In the genomic region with DNA sequence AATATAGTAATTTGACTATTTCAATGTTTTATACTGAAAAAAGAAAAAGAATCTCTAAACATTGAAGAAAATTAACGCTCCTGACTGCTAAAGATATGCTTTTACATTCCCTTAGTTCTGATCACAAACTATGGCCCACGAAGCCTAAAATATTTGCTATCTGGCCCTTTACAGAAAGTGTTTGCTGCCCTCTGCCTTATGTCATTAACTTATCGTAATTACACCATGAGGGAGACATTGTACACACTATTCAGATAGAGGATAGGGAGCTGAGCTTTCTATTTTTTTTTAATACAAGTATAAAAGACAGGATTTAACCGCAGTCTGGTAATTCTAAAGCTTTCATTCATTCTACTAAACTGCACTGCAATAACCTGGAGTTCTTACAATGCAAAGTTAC, we compare ENCODE assay signal across 28 cellular contexts.
"Had no signal": no experiment of that assay in that cellular context is flagged by ENCODE, and none has a peak within 500 bp of the region (broad histone marks: within the 10 kb centered on the region; RNA-seq: fewer than 3 reads in every experiment).

No MANE protein-coding gene starts in this region.

- H3K36me3 Mint-ChIP-seq: activated naive CD8-positive, alpha-beta T cell treated with anti-CD3 and anti-CD28 coated beads, Interleukin-2, amount 10 ng/mL, durations not matched to agents 7 days and 5 days; T-cell had no signal

- H3K9me3 ChIP-seq: adrenal gland had no signal

- H3K27me3 ChIP-seq: adrenal gland had no signal

- FAIRE-seq: K562, RCC 7860 had no signal

- H3K27ac ChIP-seq: adrenal gland, SK-N-MC, WERI-Rb-1 had no signal

- H3K27me3 Mint-ChIP-seq: activated CD8-positive, alpha-beta T cell treated with anti-CD3 and anti-CD28 coated beads for 36 hours; activated naive CD8-positive, alpha-beta T cell treated with anti-CD3 and anti-CD28 coated beads, Interleukin-2, amount 10 ng/mL, durations not matched to agents 7 days and 5 days; T-cell had no signal

- H3K4me1 Mint-ChIP-seq: activated CD4-positive, alpha-beta T cell treated with anti-CD3 and anti-CD28 coated beads for 36 hours; activated naive CD8-positive, alpha-beta T cell treated with anti-CD3 and anti-CD28 coated beads, Interleukin-2, amount 10 ng/mL, durations not matched to agents 7 days and 5 days; T-cell had no signal

- ATAC-seq: activated CD4-positive, alpha-beta T cell treated with anti-CD3 and anti-CD28 coated beads for 36 hours; activated CD8-positive, alpha-beta T cell treated with anti-CD3 and anti-CD28 coated beads for 36 hours; activated T-cell treated with anti-CD3 and anti-CD28 coated beads, Interleukin-2, amount 50 U/mL, for 72 hours; K562; PC-3; T-cell had no signal

- H3K4me3 Mint-ChIP-seq: activated CD4-positive, alpha-beta T cell treated with anti-CD3 and anti-CD28 coated beads for 36 hours; activated CD8-positive, alpha-beta T cell treated with anti-CD3 and anti-CD28 coated beads for 36 hours; activated naive CD8-positive, alpha-beta T cell treated with anti-CD3 and anti-CD28 coated beads, Interleukin-2, amount 10 ng/mL, durations not matched to agents 7 days and 5 days; activated T-cell treated with anti-CD3 and anti-CD28 coated beads, Interleukin-2, amount 50 U/mL, for 72 hours; T-cell had no signal

- H3K27ac Mint-ChIP-seq: activated CD4-positive, alpha-beta T cell treated with anti-CD3 and anti-CD28 coated beads for 36 hours; activated CD8-positive, alpha-beta T cell treated with anti-CD3 and anti-CD28 coated beads for 36 hours; activated naive CD8-positive, alpha-beta T cell treated with anti-CD3 and anti-CD28 coated beads, Interleukin-2, amount 10 ng/mL, durations not matched to agents 7 days and 5 days; activated T-cell treated with anti-CD3 and anti-CD28 coated beads, Interleukin-2, amount 50 U/mL, for 72 hours; activated T-helper 2 cell treated with anti-CD3 and anti-CD28 coated beads, Interferon-gamma antibody, Interleukin-2, Interleukin-4, amounts not matched to agents 10 μg/mL and 5 μg/mL and 100 μg/mL, durations not matched to agents 14 hours and 24 hours and 36 hours; T-cell had no signal

- H3K4me1 ChIP-seq: adrenal gland had no signal

- DNase-seq: activated CD4-positive, alpha-beta T cell treated with anti-CD3 and anti-CD28 coated beads for 36 hours; activated CD4-positive, alpha-beta T cell treated with anti-CD3 and anti-CD28 coated beads, Interleukin-2, amount 50 U/mL, for 1 hour; activated CD8-positive, alpha-beta memory T cell treated with anti-CD3 and anti-CD28 coated beads, Interleukin-2, amount 50 U/mL, for 4 hours; activated CD8-positive, alpha-beta T cell treated with anti-CD3 and anti-CD28 coated beads for 36 hours; activated gamma-delta T cell treated with Interleukin-2 at 50 U/mL for 16 hours; activated naive CD4-positive, alpha-beta T cell treated with anti-CD3 and anti-CD28 coated beads, Interleukin-2, amount 50 U/mL, for 16 hours; activated naive CD8-positive, alpha-beta T cell treated with anti-CD3 and anti-CD28 coated beads, Interleukin-2, amount 10 ng/mL, durations not matched to agents 7 days and 5 days; activated T-cell treated with anti-CD3 and anti-CD28 coated beads, Interleukin-2, amount 50 U/mL, for 72 hours; adrenal gland; anterior cingulate cortex; caudate nucleus; Kasumi-1; MV-4-11; NCI-H1092 treated with DMSO at 0.1 percent for 48 hours; NCI-H1417 treated with DMSO at 0.1 percent for 48 hours; NCI-H1694 treated with DMSO at 0.1 percent for 48 hours; NCI-H2081 treated with DMSO at 0.1 percent for 48 hours; NCI-H446; NCI-H774; PC-3; SIG-M5; T-cell; T-helper 2 cell; WERI-Rb-1 had no signal

- H3K4me3 ChIP-seq: adrenal gland, K562, SK-N-MC had no signal

- H3K9me3 Mint-ChIP-seq: activated CD8-positive, alpha-beta T cell treated with anti-CD3 and anti-CD28 coated beads for 36 hours; activated naive CD8-positive, alpha-beta T cell treated with anti-CD3 and anti-CD28 coated beads, Interleukin-2, amount 10 ng/mL, durations not matched to agents 7 days and 5 days had no signal

- H3K36me3 ChIP-seq: adrenal gland, WERI-Rb-1 had no signal
